Comparison of ENCODE assay signal across 13 cellular contexts in the genomic region with DNA sequence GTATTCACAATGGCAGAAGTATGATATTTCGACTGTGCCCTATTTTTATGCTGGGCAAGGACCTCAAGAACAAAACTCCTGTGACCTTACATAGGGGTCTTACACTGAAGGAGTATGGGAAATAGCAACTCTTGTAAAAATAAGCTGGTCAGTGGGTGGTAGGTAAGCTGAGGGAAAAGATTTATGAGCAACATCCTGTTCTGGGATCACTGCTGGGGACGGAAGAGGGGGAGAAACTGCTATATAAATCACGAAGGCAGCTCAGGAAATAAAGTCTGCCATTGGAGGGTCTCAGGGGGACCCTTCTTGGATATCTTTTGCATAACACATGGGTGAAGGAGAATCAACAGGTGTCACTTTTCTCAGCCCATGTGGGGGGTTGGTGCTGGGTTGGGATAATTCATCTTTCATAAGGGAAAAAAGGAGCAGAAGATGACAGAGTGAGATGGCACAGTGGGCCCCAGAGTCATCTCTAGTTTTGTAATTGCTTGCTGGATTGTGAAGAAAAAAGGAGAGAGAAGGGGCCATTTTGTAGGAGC.
"Had no signal": no experiment of that assay in that cellular context is flagged by ENCODE, and none has a peak within 500 bp of the region (broad histone marks: within the 10 kb centered on the region; RNA-seq: fewer than 3 reads in every experiment).

No MANE protein-coding gene starts in this region.

- ATAC-seq: activated CD4-positive, alpha-beta T cell treated with anti-CD3 and anti-CD28 coated beads for 36 hours; activated CD8-positive, alpha-beta memory T cell treated with anti-CD3 and anti-CD28 coated beads, Interleukin-2, amount 10 ng/mL, durations not matched to agents 7 days and 5 days; esophagus mucosa; gastrocnemius medialis; left ventricle myocardium superior; stimulated activated naive CD8-positive, alpha-beta T cell treated with anti-CD3 and anti-CD28 coated beads, Interleukin-15, Interleukin-2, amounts not matched to agents 100 U/mL and 50 U/mL, for 24 hours had no signal

- H3K9me3 ChIP-seq: gastrocnemius medialis, heart left ventricle, tibial nerve, uterus had no signal

- H3K27me3 ChIP-seq: gastrocnemius medialis, heart left ventricle, tibial nerve, uterus had no signal

- H3K36me3 ChIP-seq: heart left ventricle, tibial nerve, uterus had no signal

- DNase-seq: activated CD4-positive, alpha-beta memory T cell treated with anti-CD3 and anti-CD28 coated beads for 36 hours; activated CD4-positive, alpha-beta T cell treated with anti-CD3 and anti-CD28 coated beads for 36 hours; activated CD8-positive, alpha-beta memory T cell treated with anti-CD3 and anti-CD28 coated beads, Interleukin-2, amount 10 ng/mL, durations not matched to agents 7 days and 5 days; gastrocnemius medialis; heart left ventricle; left ventricle myocardium superior; stimulated activated naive CD8-positive, alpha-beta T cell treated with anti-CD3 and anti-CD28 coated beads, Interleukin-15, Interleukin-2, amounts not matched to agents 100 U/mL and 50 U/mL, for 24 hours; substantia nigra; T-helper 2 cell; uterus had no signal

- H3K4me1 ChIP-seq: uterus had no signal

- H3K27ac ChIP-seq: coronary artery, gastrocnemius medialis, heart left ventricle, tibial nerve, uterus had no signal

- H3K4me3 ChIP-seq: coronary artery, gastrocnemius medialis, heart left ventricle, tibial nerve, uterus had no signal
